Comparison of ENCODE assay signal across 12 cellular contexts in genomic region chr1:229431270-229432115, GRCh38. TPM values are rescaled to one million over a fixed set of nuclear protein-coding genes. Genes with fewer than 3 reads are reported as not detected.
DNase-seq lines count a peak whose midpoint lies in the region; ATAC-seq and TF ChIP-seq lines count a peak whose summit lies in the region.
"Had no signal": no experiment of that assay in that cellular context is flagged by ENCODE, and none has a peak within 500 bp of the region (broad histone marks: within the 10 kb centered on the region; RNA-seq: fewer than 3 reads in every experiment).

No MANE protein-coding gene starts in this region.

- no CpG with 5 or more reads among the region's 65 CpGs for WGBS in mesendoderm (ENCODE audit: extremely low coverage, insufficient coverage, low lambda C conversion rate)

- no peak overlapping the region for H3K56ac ChIP-seq in mesendoderm (ENCODE audit: low read length)

- no peak overlapping the region for H3K4me2 ChIP-seq in mesendoderm (ENCODE audit: low read length)
- H3K4me2 ChIP-seq: A549 had no signal

- H2AK5ac ChIP-seq in mesendoderm (ENCODE audit: low read length) = no peak overlapping the region

- CTCF ChIA-PET in activated CD4-positive, alpha-beta T cell treated with anti-CD3 and anti-CD28 coated beads, Interleukin-2, amount 10 ng/mL, durations not matched to agents 7 days and 5 days (lab: Charles Lee) = interaction anchor here (2.1 kb wide), 1 partner anchor 9 kb away, joined by 9 read pairs; no protein-coding TSS in a partner anchor
- CTCF ChIA-PET in activated CD8-positive, alpha-beta T cell treated with anti-CD3 and anti-CD28 coated beads for 36 hours (lab: Charles Lee) = interaction anchor here (1.1 kb wide), 1 partner anchor 173 kb away, joined by 3 read pairs; no protein-coding TSS in a partner anchor

- peaks cover 82% of the 10 kb centered on the region for H3K27me3 Mint-ChIP-seq in activated CD4-positive, alpha-beta T cell treated with anti-CD3 and anti-CD28 coated beads, Interleukin-2, amount 10 ng/mL, durations not matched to agents 7 days and 5 days
- H3K27me3 Mint-ChIP-seq in activated CD8-positive, alpha-beta T cell treated with anti-CD3 and anti-CD28 coated beads for 36 hours = peaks cover 71% of the 10 kb centered on the region
- peaks cover 21 to 43% (median 27%) of the 10 kb centered on the region in 3 donors for H3K27me3 Mint-ChIP-seq in immature natural killer cell (ENCODE audit: low read depth in 3 of 3)

- peaks cover 3% of the 10 kb centered on the region for H3K9me3 Mint-ChIP-seq in activated CD4-positive, alpha-beta T cell treated with anti-CD3 and anti-CD28 coated beads, Interleukin-2, amount 10 ng/mL, durations not matched to agents 7 days and 5 days
- H3K9me3 Mint-ChIP-seq in activated CD8-positive, alpha-beta T cell treated with anti-CD3 and anti-CD28 coated beads for 36 hours = no peaks in the 10 kb centered on the region
- H3K9me3 Mint-ChIP-seq in immature natural killer cell = peaks cover 0 to 2% (median 0%) of the 10 kb centered on the region in 6 donors

- no peaks in the 10 kb centered on the region for H3K79me1 ChIP-seq in mesendoderm (ENCODE audit: low read length)

- DNase-seq in activated CD4-positive, alpha-beta T cell treated with anti-CD3 and anti-CD28 coated beads, Interleukin-2, amount 10 ng/mL, durations not matched to agents 7 days and 5 days = no peak
- DNase-seq in activated CD4-positive, alpha-beta T cell treated with anti-CD3 and anti-CD28 coated beads, Interleukin-2, amount 50 U/mL, for 1 hour = no peak
- DNase-seq in activated CD8-positive, alpha-beta T cell treated with anti-CD3 and anti-CD28 coated beads for 36 hours = no peak
- no peak for DNase-seq in immature natural killer cell
- DNase-seq in activated CD4-positive, CD25-positive, alpha-beta regulatory T cell (lab: John Stamatoyannopoulos, UW) = no peak
- no peak for DNase-seq in mesendoderm
- DNase-seq: activated CD4-positive, CD25-positive, alpha-beta regulatory T cell treated with anti-CD3 and anti-CD28 coated beads, Interleukin-2, amount 50 U/mL, for 72 hours; NCI-H2227 treated with DMSO at 0.1 percent for 48 hours had no signal

- H2BK15ac ChIP-seq in mesendoderm (replicated peaks; ENCODE audit: low read depth) = no peak overlapping the region

- no peak overlapping the region for H2BK120ac ChIP-seq in mesendoderm (ENCODE audit: low read depth, low read length)

- no peaks in the 10 kb centered on the region for H3K79me2 ChIP-seq in mesendoderm (ENCODE audit: control insufficient read depth, insufficient read depth, low read length)

- H3K36me3 ChIP-seq in skeletal muscle tissue (ENCODE audit: control insufficient read depth in 3 of 3, insufficient read depth in 3 of 3, low read length in 3 of 3) (peaks cover 16 to 28% (median 23%) of the 10 kb centered on the region in 3 donors), mesendoderm (ENCODE audit: control insufficient read depth, insufficient read depth, low read length) (no peaks in the 10 kb centered on the region)

- H3K27me3 ChIP-seq in skeletal muscle tissue (ENCODE audit: control insufficient read depth in 3 of 3, insufficient read depth in 3 of 3, low read length in 3 of 3) = peaks cover 22 to 49% (median 26%) of the 10 kb centered on the region in 3 donors
- H3K27me3 ChIP-seq in mesendoderm (ENCODE audit: insufficient read depth, low read length, poor library complexity) = peaks cover 17% of the 10 kb centered on the region

- no peaks in the 10 kb centered on the region for H3K9me3 ChIP-seq in skeletal muscle tissue (ENCODE audit: control insufficient read depth in 3 of 3, low read length in 3 of 3)
- H3K9me3 ChIP-seq: A549 had no signal

- no peak overlapping the region for H3K4ac ChIP-seq in mesendoderm (ENCODE audit: low read depth, low read length)

- peaks cover 16% of the 10 kb centered on the region for H3K4me1 Mint-ChIP-seq in activated CD4-positive, alpha-beta T cell treated with anti-CD3 and anti-CD28 coated beads, Interleukin-2, amount 10 ng/mL, durations not matched to agents 7 days and 5 days
- H3K4me1 Mint-ChIP-seq in activated CD8-positive, alpha-beta T cell treated with anti-CD3 and anti-CD28 coated beads for 36 hours (ENCODE audit: low read depth) = peaks cover 15% of the 10 kb centered on the region
- peaks cover 11 to 14% of the 10 kb centered on the region in 2 donors for H3K4me1 Mint-ChIP-seq in immature natural killer cell

- no peak overlapping the region for H2BK5ac ChIP-seq in mesendoderm (ENCODE audit: low read length)

- peak; percentile 47 for ATAC-seq in activated CD8-positive, alpha-beta T cell treated with anti-CD3 and anti-CD28 coated beads for 36 hours
- no peak for ATAC-seq in HG02852 (IDR thresholded peaks at IDR 0.05; ENCODE audit: unreplicated experiment)

- no peak overlapping the region for H4K8ac ChIP-seq in mesendoderm (ENCODE audit: low read depth, low read length)

- H3K4me1 ChIP-seq in skeletal muscle tissue (ENCODE audit: control insufficient read depth in 3 of 3, insufficient read depth in 3 of 3, low read length in 3 of 3) = peaks cover 10 to 40% (median 13%) of the 10 kb centered on the region in 3 donors
- H3K4me1 ChIP-seq in mesendoderm (ENCODE audit: control insufficient read depth, low read depth, low read length) = peaks cover 2% of the 10 kb centered on the region
- H3K4me1 ChIP-seq: A549 had no signal

- H3K4me3 ChIP-seq in skeletal muscle tissue (ENCODE audit: low read length in 3 of 3) = peak overlapping the region; percentile 92 to 100 (median 94)
- H3K4me3 ChIP-seq in mesendoderm (ENCODE audit: low read length) = no peak overlapping the region
- H3K4me3 ChIP-seq: A549 had no signal

- H3K4me3 Mint-ChIP-seq in activated CD4-positive, alpha-beta T cell treated with anti-CD3 and anti-CD28 coated beads, Interleukin-2, amount 10 ng/mL, durations not matched to agents 7 days and 5 days = peak overlapping the region; percentile 43
- peak overlapping the region; percentile 56 for H3K4me3 Mint-ChIP-seq in activated CD8-positive, alpha-beta T cell treated with anti-CD3 and anti-CD28 coated beads for 36 hours
- H3K4me3 Mint-ChIP-seq in immature natural killer cell = peak overlapping the region; percentile 12 to 75 (median 67)

- H3K23ac ChIP-seq in mesendoderm (ENCODE audit: low read length) = no peak overlapping the region

- POLR2A ChIA-PET in activated CD4-positive, alpha-beta T cell treated with anti-CD3 and anti-CD28 coated beads, Interleukin-2, amount 10 ng/mL, durations not matched to agents 7 days and 5 days (lab: Charles Lee) = interaction anchor here (0.8 kb wide), 1 partner anchor 10 kb away, joined by 3 read pairs; no protein-coding TSS in a partner anchor
- POLR2A ChIA-PET in activated CD8-positive, alpha-beta T cell treated with anti-CD3 and anti-CD28 coated beads for 36 hours (lab: Charles Lee) = interaction anchor here (2.3 kb wide), 1 partner anchor 10 kb away, joined by 5 read pairs; no protein-coding TSS in a partner anchor

- no peak overlapping the region for H3K27ac Mint-ChIP-seq in activated CD4-positive, alpha-beta T cell treated with anti-CD3 and anti-CD28 coated beads, Interleukin-2, amount 10 ng/mL, durations not matched to agents 7 days and 5 days
- no peak overlapping the region for H3K27ac Mint-ChIP-seq in activated CD8-positive, alpha-beta T cell treated with anti-CD3 and anti-CD28 coated beads for 36 hours
- peak overlapping the region in 1 of 6 donors; percentile 71 for H3K27ac Mint-ChIP-seq in immature natural killer cell

- no peak overlapping the region for H4K5ac ChIP-seq in mesendoderm (ENCODE audit: low read length)

- intact Hi-C loops in activated CD8-positive, alpha-beta T cell treated with anti-CD3 and anti-CD28 coated beads for 36 hours (cut with micrococcal nuclease) = no loop called here

- peaks cover 4% of the 10 kb centered on the region for H3K36me3 Mint-ChIP-seq in activated CD4-positive, alpha-beta T cell treated with anti-CD3 and anti-CD28 coated beads, Interleukin-2, amount 10 ng/mL, durations not matched to agents 7 days and 5 days (ENCODE audit: low read depth)
- H3K36me3 Mint-ChIP-seq in activated CD8-positive, alpha-beta T cell treated with anti-CD3 and anti-CD28 coated beads for 36 hours (ENCODE audit: low read depth) = no peaks in the 10 kb centered on the region
- H3K36me3 Mint-ChIP-seq in immature natural killer cell = peaks cover 0 to 4% (median 0%) of the 10 kb centered on the region in 3 donors

- peak overlapping the region; percentile 79 to 100 (median 79) for H3K9ac ChIP-seq in skeletal muscle tissue (ENCODE audit: low read depth in 1 of 3, low read length in 3 of 3)
- H3K9ac ChIP-seq in mesendoderm (ENCODE audit: low read length) = no peak overlapping the region

- TF ChIP-seq CTCF in activated CD8-positive, alpha-beta T cell treated with anti-CD3 and anti-CD28 coated beads for 36 hours (IDR thresholded peaks at IDR 0.05) = no peak

- H3K27ac ChIP-seq in skeletal muscle tissue (ENCODE audit: low read depth, low read length) (peak overlapping the region; percentile 100), mesendoderm (ENCODE audit: low read depth, low read length) (no peak overlapping the region)
- H3K27ac ChIP-seq: A549, RWPE1 had no signal

- no peak overlapping the region for H3K18ac ChIP-seq in mesendoderm (ENCODE audit: low read length)

RNA-seq across cellular contexts. Expression of gene ACTA1, which starts 2.4 kb away (rescaled TPM):
- not detected for total RNA-seq in activated CD4-positive, alpha-beta T cell treated with anti-CD3 and anti-CD28 coated beads, Interleukin-2, amount 10 ng/mL, durations not matched to agents 7 days and 5 days
- total RNA-seq in activated CD8-positive, alpha-beta T cell treated with anti-CD3 and anti-CD28 coated beads for 36 hours = not detected
- not detected for polyA plus RNA-seq in immature natural killer cell
- total RNA-seq in skeletal muscle tissue = 2,324 TPM
- 88.0 TPM for polyA plus RNA-seq in mesendoderm (2013, experiment 1 of 2)
- polyA plus RNA-seq in mesendoderm (2013, experiment 2 of 2) = 101 TPM

Comparison
In these comparisons a context has a peak if more than half of its experiments do, and no peak if none do; other contexts are left out.
1. RNA of gene ACTA1, which starts 2.4 kb away (total RNA-seq): 2,324 TPM in skeletal muscle tissue (single experiment); not detected in activated CD4-positive, alpha-beta T cell treated with anti-CD3 and anti-CD28 coated beads, Interleukin-2, amount 10 ng/mL, durations not matched to agents 7 days and 5 days and not detected in activated CD8-positive, alpha-beta T cell treated with anti-CD3 and anti-CD28 coated beads for 36 hours; every median in the first group is over 1,000 times any median in the second.
2. Peak in every context shown above with its lines, with median percentiles within 50 percentile points of each other: H3K4me3 Mint-ChIP-seq.